In the genomic region with DNA sequence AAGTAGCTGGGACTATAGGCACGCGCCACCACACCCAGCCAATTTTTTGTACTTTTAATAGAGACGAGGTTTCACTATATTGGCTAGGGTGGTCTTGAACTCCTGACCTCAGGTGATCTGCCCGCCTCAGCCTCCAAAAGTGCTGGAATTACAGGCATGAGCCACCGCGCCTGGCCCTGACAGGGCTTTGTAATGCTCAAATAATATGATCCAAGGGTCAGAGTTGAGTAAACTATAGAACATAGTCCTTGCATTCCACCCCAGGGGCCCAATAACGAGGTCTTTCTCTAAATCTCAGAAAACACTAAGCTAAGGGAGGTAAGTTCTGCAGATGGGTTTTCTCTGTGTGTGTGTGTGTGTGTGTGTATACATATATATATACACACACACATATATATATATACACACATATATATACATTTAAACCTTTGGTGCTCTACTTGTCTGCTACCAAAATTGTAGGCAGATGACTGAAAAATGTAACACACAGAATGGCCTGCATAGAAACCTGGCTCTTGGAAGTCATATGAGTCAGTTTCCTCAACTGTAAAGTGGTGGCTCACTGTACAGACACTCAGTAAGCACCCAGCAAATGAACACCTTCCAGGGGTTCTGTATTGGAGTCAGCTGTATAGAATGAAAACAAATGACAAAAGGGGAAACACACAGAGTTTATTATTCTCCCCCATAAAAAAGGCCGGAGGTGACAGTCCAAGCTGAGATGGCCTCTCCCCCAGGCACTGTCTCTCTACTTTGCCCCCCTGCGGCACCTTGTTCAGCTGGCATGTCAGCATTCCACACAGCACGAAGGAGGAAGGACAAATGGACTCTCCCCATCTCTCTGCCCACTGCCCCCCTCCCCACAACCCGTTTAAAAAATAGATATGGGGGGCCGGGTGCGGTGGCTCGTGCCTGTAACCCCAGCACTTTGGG, we compare ENCODE assay signal across 15 cellular contexts. TPM values are rescaled to one million over a fixed set of nuclear protein-coding genes. Genes with fewer than 3 reads are reported as not detected.
DNase-seq lines count a peak whose midpoint lies in the region; ATAC-seq, FAIRE-seq and TF ChIP-seq lines count a peak whose summit lies in the region.
"Had no signal": no experiment of that assay in that cellular context is flagged by ENCODE, and none has a peak within 500 bp of the region (broad histone marks: within the 10 kb centered on the region; RNA-seq: fewer than 3 reads in every experiment).

No MANE protein-coding gene starts in this region.

- FAIRE-seq in astrocyte (lab: Jason Lieb, UNC), result no peak
- FAIRE-seq in HepG2 (lab: Jason Lieb, UNC), result peak; percentile 28

- H3K4me2 ChIP-seq in astrocyte (ENCODE audit: low read length) (no peak overlapping the region), HepG2 (ENCODE audit: low read depth, low read length) (peak overlapping the region; percentile 62)

- no peaks in the 10 kb centered on the region for H3K36me3 Mint-ChIP-seq in CD4-positive, CD25-positive, alpha-beta regulatory T cell
- H3K36me3 Mint-ChIP-seq in HFFc6 (ENCODE audit: low read depth) (no peaks in the 10 kb centered on the region), astrocyte (ENCODE audit: low read depth, unreplicated experiment) (no peaks in the 10 kb centered on the region)
- H3K36me3 Mint-ChIP-seq: naive B cell had no signal

- no peak overlapping the region for H3K4me3 Mint-ChIP-seq in CD4-positive, CD25-positive, alpha-beta regulatory T cell
- H3K4me3 Mint-ChIP-seq in HFFc6 (no peak overlapping the region), astrocyte (ENCODE audit: unreplicated experiment) (no peak overlapping the region)
- H3K4me3 Mint-ChIP-seq: activated B cell treated with CpG ODN at 0.5 μM for 24 hours; activated T-helper 1 cell treated with anti-CD3 and anti-CD28 coated beads, Interleukin-12 subunit alpha, Interleukin-12 subunit beta, Interleukin-2, Interleukin-4 antibody, amounts not matched to agents 30 ng/mL and 10 ng/mL and 1 ng/mL, durations not matched to agents 14 hours and 24 hours and 36 hours; naive B cell had no signal

- intact Hi-C loops in HepG2 (cut with micrococcal nuclease; ENCODE audit: unreplicated experiment), result loop anchor here (5.0 kb wide), 1 partner anchor 50 kb away; no protein-coding TSS in a partner anchor

- POLR2A ChIA-PET in HepG2 (lab: Yijun Ruan, JAX), result interaction anchor here (0.6 to 1.6 kb wide), 14 partner anchors 9 to 300 kb away, joined by 3 to 9 read pairs (median 4); a partner anchor contains a TSS

- H3K27ac ChIP-seq in CD4-positive, CD25-positive, alpha-beta regulatory T cell (ENCODE audit: insufficient read depth, low read length, poor library complexity, severe bottlenecking), result no peak overlapping the region
- H3K27ac ChIP-seq in astrocyte (ENCODE audit: low read depth, low read length) (no peak overlapping the region), HepG2 (ENCODE audit: extremely low read length, insufficient read depth, low read length) (peak overlapping the region; percentile 77)
- H3K27ac ChIP-seq: right lobe of liver had no signal

- peak in 1 of 3 donors; percentile 71 for DNase-seq in CD4-positive, CD25-positive, alpha-beta regulatory T cell
- peak; percentile 68 for DNase-seq in HFFc6
- peak; percentile 53 for DNase-seq in astrocyte (ENCODE audit: low read depth)
- DNase-seq in HepG2 (ENCODE audit: low spot score), result peak; percentile 89
- DNase-seq in germinal center (ENCODE audit: low spot score), result no peak
- no peak for DNase-seq in NCI-H2227 (lab: John Stamatoyannopoulos, UW; ENCODE audit: unreplicated experiment)
- DNase-seq: activated B cell treated with CpG ODN at 0.5 μM for 24 hours, caudate nucleus, naive B cell, NCI-H187, NCI-H748 treated with DMSO at 0.1 percent for 48 hours, right lobe of liver had no signal

- no peaks in the 10 kb centered on the region for H3K9me3 Mint-ChIP-seq in CD4-positive, CD25-positive, alpha-beta regulatory T cell
- H3K9me3 Mint-ChIP-seq in HFFc6 (no peaks in the 10 kb centered on the region), astrocyte (ENCODE audit: unreplicated experiment) (no peaks in the 10 kb centered on the region)
- H3K9me3 Mint-ChIP-seq: activated B cell treated with CpG ODN at 0.5 μM for 24 hours; activated T-helper 1 cell treated with anti-CD3 and anti-CD28 coated beads, Interleukin-12 subunit alpha, Interleukin-12 subunit beta, Interleukin-2, Interleukin-4 antibody, amounts not matched to agents 30 ng/mL and 10 ng/mL and 1 ng/mL, durations not matched to agents 14 hours and 24 hours and 36 hours; naive B cell had no signal

- H3K27me3 Mint-ChIP-seq in CD4-positive, CD25-positive, alpha-beta regulatory T cell, result no peaks in the 10 kb centered on the region
- peaks cover 5% of the 10 kb centered on the region for H3K27me3 Mint-ChIP-seq in HFFc6 (ENCODE audit: insufficient read depth)
- peaks cover 15% of the 10 kb centered on the region for H3K27me3 Mint-ChIP-seq in astrocyte (ENCODE audit: low read depth, unreplicated experiment)

- H3K79me2 ChIP-seq in astrocyte (ENCODE audit: insufficient read depth, low read length) (no peaks in the 10 kb centered on the region), HepG2 (ENCODE audit: insufficient read depth, low read length) (no peaks in the 10 kb centered on the region)

- H2AFZ ChIP-seq in astrocyte (ENCODE audit: low read depth, low read length) (no peak overlapping the region), HepG2 (ENCODE audit: low read length) (no peak overlapping the region)

- in situ Hi-C loops in HepG2 (cut with HindIII; ENCODE audit: extremely low pct_ligation_motif_present, low pct_unique_long_range_greater_than_20kb), result no loop called here

- ATAC-seq in CD4-positive, CD25-positive, alpha-beta regulatory T cell (ENCODE audit: low read depth in 2 of 2), result peak; percentile 51 to 68
- peak; percentile 59 for ATAC-seq in HepG2
- ATAC-seq in GM18909 (IDR thresholded peaks at IDR 0.05; ENCODE audit: poor library complexity, unreplicated experiment), result no peak
- no peak for ATAC-seq in GM19324 (IDR thresholded peaks at IDR 0.05; ENCODE audit: low FRiP score, unreplicated experiment)

- H4K20me1 ChIP-seq in astrocyte (ENCODE audit: insufficient read depth, low read length), result no peaks in the 10 kb centered on the region
- H4K20me1 ChIP-seq in HepG2 (ENCODE audit: insufficient read depth, low read length), result no peaks in the 10 kb centered on the region

- H3K27ac Mint-ChIP-seq in CD4-positive, CD25-positive, alpha-beta regulatory T cell, result peak overlapping the region in 1 of 3 donors; percentile 38
- H3K27ac Mint-ChIP-seq in HFFc6 (no peak overlapping the region), astrocyte (ENCODE audit: unreplicated experiment) (no peak overlapping the region)
- H3K27ac Mint-ChIP-seq: activated B cell treated with CpG ODN at 0.5 μM for 24 hours; activated T-helper 1 cell treated with anti-CD3 and anti-CD28 coated beads, Interleukin-12 subunit alpha, Interleukin-12 subunit beta, Interleukin-2, Interleukin-4 antibody, amounts not matched to agents 30 ng/mL and 10 ng/mL and 1 ng/mL, durations not matched to agents 14 hours and 24 hours and 36 hours; naive B cell had no signal

- TF ChIP-seq RAD21 in HepG2 (CRISPR knock-in tag; IDR thresholded peaks at IDR 0.05), result no peak

- no peak for TF ChIP-seq CTCF in HFFc6 (IDR thresholded peaks at IDR 0.05)
- TF ChIP-seq CTCF in astrocyte (IDR thresholded peaks at IDR 0.05; ENCODE audit: insufficient read depth, low read depth, low read length), result no peak
- peak; percentile 43; the same call in 1 of the 2 replicates for TF ChIP-seq CTCF in HepG2 (CRISPR knock-in tag; IDR thresholded peaks at IDR 0.05)

- H3K4me3 ChIP-seq in CD4-positive, CD25-positive, alpha-beta regulatory T cell (ENCODE audit: low read depth, low read length), result no peak overlapping the region
- H3K4me3 ChIP-seq in astrocyte (ENCODE audit: insufficient read depth, low read depth, low read length) (no peak overlapping the region), HepG2 (replicated peaks in 1 of 3; ENCODE audit: insufficient read depth in 1 of 3, low read depth in 2 of 3, low read length in 3 of 3) (peak overlapping the region in 1 of 3 experiments; percentile 30; a peak in 2 of 6 replicates)
- H3K4me3 ChIP-seq: right lobe of liver had no signal

- H3K36me3 ChIP-seq in CD4-positive, CD25-positive, alpha-beta regulatory T cell (ENCODE audit: control insufficient read depth, insufficient read depth, low read length), result no peaks in the 10 kb centered on the region
- H3K36me3 ChIP-seq in astrocyte (ENCODE audit: insufficient read depth, low read length), result no peaks in the 10 kb centered on the region
- no peaks in the 10 kb centered on the region for H3K36me3 ChIP-seq in HepG2 (replicated peaks in 1 of 2; ENCODE audit: control insufficient read depth in 1 of 2, insufficient read depth in 2 of 2, low read length in 2 of 2)
- H3K36me3 ChIP-seq: right lobe of liver had no signal

- no peaks in the 10 kb centered on the region for H3K9me3 ChIP-seq in CD4-positive, CD25-positive, alpha-beta regulatory T cell (ENCODE audit: control insufficient read depth in 2 of 2, low read length in 2 of 2)
- H3K9me3 ChIP-seq in astrocyte (ENCODE audit: insufficient read depth, low read depth, low read length) (no peaks in the 10 kb centered on the region), HepG2 (ENCODE audit: low read length) (no peaks in the 10 kb centered on the region)
- H3K9me3 ChIP-seq: right lobe of liver had no signal

- BruUV-seq in HepG2 (replicated peaks; lab: Mats Ljungman, UMichigan), result no TSS peak

- H3K4me1 ChIP-seq in CD4-positive, CD25-positive, alpha-beta regulatory T cell (ENCODE audit: control insufficient read depth, insufficient read depth, low read length, poor library complexity, severe bottlenecking), result peaks cover 4% of the 10 kb centered on the region
- H3K4me1 ChIP-seq in astrocyte (ENCODE audit: insufficient read depth, low read length), result peaks cover 10% of the 10 kb centered on the region
- peaks cover 90% of the 10 kb centered on the region for H3K4me1 ChIP-seq in HepG2 (ENCODE audit: insufficient read depth, low read length)

- CTCF ChIA-PET in HepG2 (lab: Yijun Ruan, JAX; ENCODE audit: low intra/inter-chr PET ratio, low total read pairs), result interaction anchor here (0.8 to 1.1 kb wide), 2 partner anchors 91 to 147 kb away, joined by 3 to 4 read pairs; no protein-coding TSS in a partner anchor

- no peaks in the 10 kb centered on the region for H3K27me3 ChIP-seq in CD4-positive, CD25-positive, alpha-beta regulatory T cell (ENCODE audit: control insufficient read depth, insufficient read depth, low read length)
- H3K27me3 ChIP-seq in astrocyte (ENCODE audit: insufficient read depth, low read length) (peaks cover 2% of the 10 kb centered on the region), HepG2 (ENCODE audit: control insufficient read depth in 1 of 2, insufficient read depth in 2 of 2, low read length in 2 of 2) (no peaks in the 10 kb centered on the region)
- H3K27me3 ChIP-seq: right lobe of liver had no signal

- TF ChIP-seq EP300 in HepG2 (IDR thresholded peaks at IDR 0.05; ENCODE audit: low read depth in 2 of 2, low read length in 2 of 2) (peak in 1 of 2 experiments; percentile 68; a peak in 1 of 4 replicates), HepG2 (CRISPR knock-in tag; IDR thresholded peaks at IDR 0.05; ENCODE audit: borderline replicate concordance) (no peak)

- 4% methylated on average over 14 of the region's 14 CpGs for WGBS in HepG2 (ENCODE audit: low lambda C conversion rate)

- H3K9ac ChIP-seq in astrocyte (ENCODE audit: low read length) (no peak overlapping the region), HepG2 (ENCODE audit: insufficient read depth, low read depth, low read length) (peak overlapping the region; percentile 34; the same call in 1 of the 2 replicates)

- no peak for TF ChIP-seq POLR2A in HepG2 (IDR thresholded peaks at IDR 0.05; ENCODE audit: insufficient read depth in 1 of 2, low read depth in 2 of 2, low read length in 2 of 2)

- H3K4me1 Mint-ChIP-seq in CD4-positive, CD25-positive, alpha-beta regulatory T cell, result peaks cover 0 to 20% (median 6%) of the 10 kb centered on the region in 4 donors
- peaks cover 22% of the 10 kb centered on the region for H3K4me1 Mint-ChIP-seq in HFFc6 (ENCODE audit: low read depth)
- H3K4me1 Mint-ChIP-seq in astrocyte (ENCODE audit: low read depth, unreplicated experiment), result peaks cover 12% of the 10 kb centered on the region
- H3K4me1 Mint-ChIP-seq: activated B cell treated with CpG ODN at 0.5 μM for 24 hours, naive B cell had no signal

RNA-seq across cellular contexts. Expression of a gene that starts 6.0 kb away (rescaled TPM):
- 15.3 TPM for total RNA-seq in CD4-positive, CD25-positive, alpha-beta regulatory T cell
- 10 to 100 TPM; 25.4 to 36.5 (median 32.1) TPM for polyA plus RNA-seq in CD4-positive, CD25-positive, alpha-beta regulatory T cell
- not detected for total RNA-seq in HFFc6 (2021; fragmentation: NEBNext Ultra II Directional; extraction: Animal tissue kit (Norgen Biotek cat#: 25700))
- total RNA-seq in astrocyte (not detected in 2 replicates), HepG2 (2016; rRNA removed; fragmentation: Illumina TruSeq; extraction: Trizol) (not detected in 2 replicates)
- total RNA-seq in HepG2 (2016; cell fraction: cytosol; rRNA removed; fragmentation: Illumina TruSeq; extraction: Trizol; ENCODE audit: low read depth), result not detected in 2 replicates
- not detected in 2 replicates for total RNA-seq in HepG2 (2016; cell fraction: insoluble cytoplasmic fraction; rRNA removed; fragmentation: Illumina TruSeq; extraction: Trizol)
- not detected in 2 replicates for total RNA-seq in HepG2 (2016; cell fraction: membrane; rRNA removed; fragmentation: Illumina TruSeq; extraction: Trizol)
- not detected in 2 replicates for total RNA-seq in HepG2 (2016; cell fraction: nucleus; rRNA removed; fragmentation: Illumina TruSeq; extraction: Trizol)
- not detected in 2 replicates for polyA plus RNA-seq in HepG2 (2011; rRNA removed)
- not detected in 2 replicates for polyA plus RNA-seq in HepG2 (2011; cell fraction: cytosol; rRNA removed)
- polyA plus RNA-seq in HepG2 (2011; cell fraction: nucleus; rRNA removed), result not detected in 2 replicates
- polyA plus RNA-seq in HepG2 (2012), result not detected in 2 replicates
- not detected in 2 replicates for polyA plus RNA-seq in HepG2 (2016; cell fraction: cytosol; fragmentation: Illumina TruSeq; extraction: Trizol; ENCODE audit: low read depth)
- not detected in 2 replicates for polyA plus RNA-seq in HepG2 (2016; cell fraction: insoluble cytoplasmic fraction; fragmentation: Illumina TruSeq; extraction: Trizol; ENCODE audit: low read depth)
- polyA plus RNA-seq in HepG2 (2016; cell fraction: membrane; fragmentation: Illumina TruSeq; extraction: Trizol; ENCODE audit: low read depth), result not detected in 2 replicates
- not detected in 2 replicates for polyA plus RNA-seq in HepG2 (2016; cell fraction: nucleus; fragmentation: Illumina TruSeq; extraction: Trizol; ENCODE audit: insufficient read depth, low read depth)
- polyA minus RNA-seq in HepG2 (2011; rRNA and poly(A)+ RNA removed; ENCODE audit: low replicate concordance), result 2.2 TPM in 1 of 2 replicates, not detected in the other
- polyA minus RNA-seq in HepG2 (2011; cell fraction: cytosol; rRNA and poly(A)+ RNA removed), result not detected in 2 replicates
- polyA minus RNA-seq in HepG2 (2011; cell fraction: nucleus; rRNA and poly(A)+ RNA removed), result not detected in 2 replicates
- total RNA-seq: activated B cell treated with CpG ODN at 0.5 μM for 24 hours had no signal

Comparison
In these comparisons a context has a peak if more than half of its experiments do, and no peak if none do; other contexts are left out.
1. ATAC-seq: peak in CD4-positive, CD25-positive, alpha-beta regulatory T cell (2 of 2) and HepG2 (single experiment); none in GM18909 (single experiment) and GM19324 (single experiment).
2. DNase-seq: peak in HFFc6 (single experiment), astrocyte (single experiment) and HepG2 (single experiment); none in germinal center (single experiment) and NCI-H2227 (single experiment).
3. RNA of a gene that starts 6.0 kb away (total RNA-seq): 15.3 TPM in CD4-positive, CD25-positive, alpha-beta regulatory T cell (single experiment); not detected in HFFc6, not detected in astrocyte and not detected in HepG2; every median in the first group is over 10 times any median in the second.